8 cellular contexts compared by ENCODE assay signal in genomic region chr1:155077758-155078495, GRCh38. TPM values are rescaled to one million over a fixed set of nuclear protein-coding genes. Genes with fewer than 3 reads are reported as not detected.
A peak's percentile ranks its signal among the peaks of the same experiment; 100 is the strongest.
DNase-seq lines count a peak whose midpoint lies in the region; ATAC-seq and TF ChIP-seq lines count a peak whose summit lies in the region.

No MANE protein-coding gene starts in this region.

- intact Hi-C loops in gastrocnemius medialis (cut with DNase I; ENCODE audit: low total_unique reads) = no loop called here

- no peak for TF ChIP-seq CTCF in gastrocnemius medialis (IDR thresholded peaks at IDR 0.05 in 4 of 5, conservative IDR thresholded peaks at IDR 0.05 in 1 of 5)

- peak; percentile 62 for ATAC-seq in esophagus mucosa
- ATAC-seq in gastrocnemius medialis = no peak

- H3K27ac ChIP-seq in gastrocnemius medialis = no peak overlapping the region

- DNase-seq in NCI-H1092 treated with DMSO at 0.1 percent for 48 hours (lab: John Stamatoyannopoulos, UW) (peak; percentile 52), NCI-H1092 (lab: John Stamatoyannopoulos, UW) (no peak), NCI-H345 (lab: John Stamatoyannopoulos, UW) (peak; percentile 39), gastrocnemius medialis (no peak), H4 (ENCODE audit: low spot score) (no peak), GDM1 (lab: John Stamatoyannopoulos, UW) (no peak), NOMO-1 (lab: John Stamatoyannopoulos, UW; ENCODE audit: unreplicated experiment in 2 of 2) (no peak)

- no peaks in the 10 kb centered on the region for H3K36me3 ChIP-seq in gastrocnemius medialis

- no peak for TF ChIP-seq POLR2A in gastrocnemius medialis (IDR thresholded peaks at IDR 0.05)

- peak overlapping the region in 3 of 4 donors; percentile 46 to 68 (median 64) for H3K4me3 ChIP-seq in gastrocnemius medialis

- in situ Hi-C loops in gastrocnemius medialis (cut with MboI; ENCODE audit: low sequenced_read_pairs in 4 of 4) = no loop called here

- no peaks in the 10 kb centered on the region for H3K9me3 ChIP-seq in gastrocnemius medialis

- H3K4me1 ChIP-seq in gastrocnemius medialis = peaks cover 38 to 39% of the 10 kb centered on the region in 2 donors

- peaks cover 40 to 41% (median 41%) of the 10 kb centered on the region in 3 donors for H3K27me3 ChIP-seq in gastrocnemius medialis

RNA-seq across cellular contexts. Expression of gene EFNA3, which starts 0.7 kb away (rescaled TPM):
- total RNA-seq in esophagus mucosa (20.6 TPM), gastrocnemius medialis (1 to 10 TPM in 2 of 4 donors, under 1 TPM in 1, not detected in 1; 0.55 to 1.8 (median 1.6) TPM)
- 7.5 and 9.5 TPM in 2 replicates for total RNA-seq in H4 (2014; rRNA removed; shearing (Covaris generic))

RNA-seq across cellular contexts. Expression of gene EFNA4, which starts 14.4 kb away (rescaled TPM):
- total RNA-seq in esophagus mucosa (12.1 TPM), gastrocnemius medialis (under 1 TPM; 0.41 to 0.87 (median 0.80) TPM)
- total RNA-seq in H4 (2014; rRNA removed; shearing (Covaris generic)) = 24.4 and 26.9 TPM in 2 replicates

RNA-seq across cellular contexts. Expression of gene ADAM15, which starts 26.8 kb away (rescaled TPM):
- total RNA-seq in esophagus mucosa (167 TPM), gastrocnemius medialis (10 to 100 TPM; 30.3 to 42.8 (median 36.9) TPM)
- total RNA-seq in H4 (2014; rRNA removed; shearing (Covaris generic)) = 51.8 and 64.3 TPM in 2 replicates

RNA-seq across cellular contexts. Expression of gene DCST1, which starts 44.3 kb away (rescaled TPM):
- 0.32 TPM for total RNA-seq in esophagus mucosa
- under 1 TPM in 2 of 4 donors, not detected in 2; 0.13 to 0.35 TPM for total RNA-seq in gastrocnemius medialis
- not detected in 2 replicates for total RNA-seq in H4 (2014; rRNA removed; shearing (Covaris generic))

RNA-seq across cellular contexts. Expression of gene DCST2, which starts 44.3 kb away (rescaled TPM):
- 1.3 TPM for total RNA-seq in esophagus mucosa
- total RNA-seq in gastrocnemius medialis = not detected
- total RNA-seq in H4 (2014; rRNA removed; shearing (Covaris generic)) = not detected in 2 replicates

Comparison
In these comparisons a context has a peak if more than half of its experiments do, and no peak if none do; other contexts are left out.
1. DNase-seq: peak in NCI-H1092 treated with DMSO at 0.1 percent for 48 hours (single experiment) and NCI-H345 (single experiment); none in NCI-H1092 (single experiment), gastrocnemius medialis (0 of 2), H4 (single experiment), GDM1 (single experiment) and NOMO-1 (0 of 2).